Comparison of ENCODE assay signal across 8 cellular contexts in the genomic region with DNA sequence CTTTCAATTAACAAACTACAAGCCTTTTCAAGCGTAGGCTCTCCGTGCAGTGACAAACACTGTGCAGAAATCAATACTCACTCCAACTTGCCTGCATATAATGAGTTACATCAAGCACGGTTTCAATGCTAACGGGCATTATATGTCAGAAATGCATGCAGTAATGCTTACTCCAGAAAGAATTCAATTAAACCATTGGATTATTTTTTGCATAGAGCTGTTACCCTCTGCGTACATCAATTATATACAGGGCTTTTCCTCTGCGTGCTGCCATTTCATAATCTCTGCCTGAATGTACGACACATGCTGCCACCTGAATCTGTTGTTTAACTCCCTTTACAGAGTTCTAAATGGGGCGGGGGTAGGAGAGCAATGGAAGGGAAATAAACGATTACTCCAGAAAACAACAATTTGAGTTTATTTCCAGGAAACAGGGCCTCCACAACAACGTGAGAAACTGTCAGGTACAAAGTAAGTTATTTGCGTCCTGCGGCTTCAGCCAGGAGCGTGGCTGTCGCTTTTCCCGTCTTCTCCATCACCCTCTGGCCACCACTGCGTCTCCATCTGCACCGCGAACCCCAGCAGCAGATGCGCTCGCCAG. TPM values are rescaled to one million over a fixed set of nuclear protein-coding genes. Genes with fewer than 3 reads are reported as not detected.
A peak's percentile ranks its signal among the peaks of the same experiment; 100 is the strongest.
DNase-seq lines count a peak whose midpoint lies in the region; ATAC-seq and TF ChIP-seq lines count a peak whose summit lies in the region.

No MANE protein-coding gene starts in this region.

- in situ Hi-C loops in transverse colon (cut with MboI; ENCODE audit: low pct_ligation_motif_present in 1 of 4, low pct_unique_long_range_greater_than_20kb in 1 of 4, low sequenced_read_pairs in 3 of 4) = loop anchor here in 1 of 4 donors (25.0 kb wide), 1 partner anchor 181 kb away; no protein-coding TSS in a partner anchor

- H3K36me3 Mint-ChIP-seq in activated T-cell treated with anti-CD3 and anti-CD28 coated beads, Interleukin-2, amount 50 U/mL, for 72 hours (ENCODE audit: insufficient read depth in 2 of 2) = peaks cover 0 to 2% of the 10 kb centered on the region in 2 donors
- H3K36me3 Mint-ChIP-seq in brain = no peaks in the 10 kb centered on the region

- TF ChIP-seq POLR2A in lower leg skin (IDR thresholded peaks at IDR 0.05) = no peak
- no peak for TF ChIP-seq POLR2A in transverse colon (IDR thresholded peaks at IDR 0.05)

- TF ChIP-seq CTCF in brain (conservative IDR thresholded peaks at IDR 0.05) (no peak), lower leg skin (IDR thresholded peaks at IDR 0.05) (no peak), transverse colon (IDR thresholded peaks at IDR 0.05) (no peak)

- intact Hi-C loops in lower leg skin (cut with DNase I; ENCODE audit: low total_unique reads) = no loop called here
- intact Hi-C loops in transverse colon (cut with DNase I; ENCODE audit: low total_unique reads) = no loop called here

- ATAC-seq in activated T-cell treated with anti-CD3 and anti-CD28 coated beads, Interleukin-2, amount 50 U/mL, for 72 hours (replicated peaks in 1 of 2) = no peak
- ATAC-seq in GM18511 (IDR thresholded peaks at IDR 0.05; ENCODE audit: unreplicated experiment) (no peak), GM19035 (IDR thresholded peaks at IDR 0.05; ENCODE audit: unreplicated experiment) (no peak)

- DNase-seq in activated T-cell treated with anti-CD3 and anti-CD28 coated beads, Interleukin-2, amount 50 U/mL, for 72 hours = no peak
- no peak for DNase-seq in activated T-cell treated with anti-CD3 and anti-CD28 coated beads, Interleukin-2, amount 50 U/mL, for 1 hour
- DNase-seq in lower leg skin (ENCODE audit: low spot score in 2 of 2) = no peak
- DNase-seq in transverse colon = no peak
- DNase-seq in kidney tubule cell (ENCODE audit: low spot score) = no peak

- H3K9me3 ChIP-seq in transverse colon = no peaks in the 10 kb centered on the region

- peaks cover 4% of the 10 kb centered on the region for H3K27me3 ChIP-seq in transverse colon

- no peak overlapping the region for H3K27ac Mint-ChIP-seq in activated T-cell treated with anti-CD3 and anti-CD28 coated beads, Interleukin-2, amount 50 U/mL, for 72 hours
- H3K27ac Mint-ChIP-seq in brain = peak overlapping the region; percentile 90 to 99 (median 96)

- peaks cover 17 to 47% (median 27%) of the 10 kb centered on the region in 4 donors for H3K4me1 ChIP-seq in transverse colon

- 10 to 11% methylated on average over 20 of the region's 20 CpGs for WGBS in lower leg skin, 2 donors
- 12 to 13% methylated on average over 9 to 20 of the region's 20 CpGs for WGBS in transverse colon (ENCODE audit: low coverage in 1 of 2), 2 donors

- no peaks in the 10 kb centered on the region for H3K36me3 ChIP-seq in transverse colon

- peak overlapping the region; percentile 93 for H3K4me3 ChIP-seq in lower leg skin (ENCODE audit: low read depth, poor library complexity, severe bottlenecking)
- H3K4me3 ChIP-seq in transverse colon = peak overlapping the region; percentile 84 to 95 (median 88)

- peaks cover 38% of the 10 kb centered on the region for H3K27me3 Mint-ChIP-seq in activated T-cell treated with anti-CD3 and anti-CD28 coated beads, Interleukin-2, amount 50 U/mL, for 72 hours (ENCODE audit: low read depth)
- H3K27me3 Mint-ChIP-seq in brain = peaks cover 19% of the 10 kb centered on the region

- no peak for TF ChIP-seq EP300 in transverse colon (IDR thresholded peaks at IDR 0.05; ENCODE audit: low read depth)

- no peaks in the 10 kb centered on the region for H3K9me3 Mint-ChIP-seq in activated T-cell treated with anti-CD3 and anti-CD28 coated beads, Interleukin-2, amount 50 U/mL, for 72 hours
- H3K9me3 Mint-ChIP-seq in brain = no peaks in the 10 kb centered on the region

- peak overlapping the region; percentile 88 to 95 for H3K4me3 Mint-ChIP-seq in activated T-cell treated with anti-CD3 and anti-CD28 coated beads, Interleukin-2, amount 50 U/mL, for 72 hours
- peak overlapping the region; percentile 93 to 100 (median 99) for H3K4me3 Mint-ChIP-seq in brain

- peak overlapping the region; percentile 94 to 97 (median 96) for H3K27ac ChIP-seq in transverse colon

- H3K4me1 Mint-ChIP-seq in activated T-cell treated with anti-CD3 and anti-CD28 coated beads, Interleukin-2, amount 50 U/mL, for 72 hours (ENCODE audit: low read depth) = peaks cover 27% of the 10 kb centered on the region
- H3K4me1 Mint-ChIP-seq in brain = peaks cover 64% of the 10 kb centered on the region

RNA-seq across cellular contexts. Expression of gene PTPRK, which starts 1.8 kb away (rescaled TPM):
- 1 to 10 TPM; 3.8 to 6.4 TPM for total RNA-seq in activated T-cell treated with anti-CD3 and anti-CD28 coated beads, Interleukin-2, amount 50 U/mL, for 72 hours
- 22.2 TPM for polyA plus RNA-seq in brain (ENCODE audit: insufficient read depth, low read depth, low replicate concordance)
- total RNA-seq in lower leg skin (10 to 100 TPM; 26.7 to 47.5 (median 41.4) TPM), transverse colon (100 to 1,000 TPM in 2 of 4 donors, 10 to 100 TPM in 2; 88.0 to 187 (median 136) TPM)
